Comparison of ENCODE assay signal across 9 cellular contexts in genomic region chr15:59329570-59330350, GRCh38. TPM values are rescaled to one million over a fixed set of nuclear protein-coding genes. Genes with fewer than 3 reads are reported as not detected.
A peak's percentile ranks its signal among the peaks of the same experiment; 100 is the strongest.
DNase-seq lines count a peak whose midpoint lies in the region; ATAC-seq and TF ChIP-seq lines count a peak whose summit lies in the region.
"Had no signal": no experiment of that assay in that cellular context is flagged by ENCODE, and none has a peak within 500 bp of the region (broad histone marks: within the 10 kb centered on the region; RNA-seq: fewer than 3 reads in every experiment).

No MANE protein-coding gene starts in this region.

- ATAC-seq in activated CD8-positive, alpha-beta memory T cell treated with anti-CD3 and anti-CD28 coated beads, Interleukin-2, amount 10 ng/mL, durations not matched to agents 7 days and 5 days: no peak

- H3K27me3 Mint-ChIP-seq in nephron (ENCODE audit: low read depth): peaks cover 4% of the 10 kb centered on the region
- H3K27me3 Mint-ChIP-seq in activated CD8-positive, alpha-beta memory T cell treated with anti-CD3 and anti-CD28 coated beads, Interleukin-2, amount 10 ng/mL, durations not matched to agents 7 days and 5 days: peaks cover 32% of the 10 kb centered on the region
- H3K27me3 Mint-ChIP-seq: progenitor cell of endocrine pancreas had no signal

- H3K27ac Mint-ChIP-seq in nephron: peak overlapping the region; percentile 28 to 62 (median 45)
- no peak overlapping the region for H3K27ac Mint-ChIP-seq in activated CD8-positive, alpha-beta memory T cell treated with anti-CD3 and anti-CD28 coated beads, Interleukin-2, amount 10 ng/mL, durations not matched to agents 7 days and 5 days
- H3K27ac Mint-ChIP-seq: progenitor cell of endocrine pancreas had no signal

- H3K4me1 Mint-ChIP-seq in nephron: peaks cover 5% of the 10 kb centered on the region
- peaks cover 19% of the 10 kb centered on the region for H3K4me1 Mint-ChIP-seq in activated CD8-positive, alpha-beta memory T cell treated with anti-CD3 and anti-CD28 coated beads, Interleukin-2, amount 10 ng/mL, durations not matched to agents 7 days and 5 days

- CTCF ChIA-PET in activated CD8-positive, alpha-beta memory T cell treated with anti-CD3 and anti-CD28 coated beads, Interleukin-2, amount 10 ng/mL, durations not matched to agents 7 days and 5 days (lab: Charles Lee): interaction anchor here (1.6 kb wide), 1 partner anchor 15 kb away, joined by 3 read pairs; no protein-coding TSS in a partner anchor

- no peaks in the 10 kb centered on the region for H3K36me3 ChIP-seq in MG63

- H3K4me3 ChIP-seq in MG63 (no peak overlapping the region), fibroblast of mammary gland (ENCODE audit: control insufficient read depth, low read depth, low read length) (no peak overlapping the region)

- H3K36me3 Mint-ChIP-seq in nephron (ENCODE audit: low read depth): no peaks in the 10 kb centered on the region
- H3K36me3 Mint-ChIP-seq in activated CD8-positive, alpha-beta memory T cell treated with anti-CD3 and anti-CD28 coated beads, Interleukin-2, amount 10 ng/mL, durations not matched to agents 7 days and 5 days: no peaks in the 10 kb centered on the region

- H3K27me3 ChIP-seq in MG63: no peaks in the 10 kb centered on the region

- H3K4me3 Mint-ChIP-seq in nephron: no peak overlapping the region
- H3K4me3 Mint-ChIP-seq in activated CD8-positive, alpha-beta memory T cell treated with anti-CD3 and anti-CD28 coated beads, Interleukin-2, amount 10 ng/mL, durations not matched to agents 7 days and 5 days: no peak overlapping the region

- H3K9me3 Mint-ChIP-seq in nephron: no peaks in the 10 kb centered on the region
- no peaks in the 10 kb centered on the region for H3K9me3 Mint-ChIP-seq in activated CD8-positive, alpha-beta memory T cell treated with anti-CD3 and anti-CD28 coated beads, Interleukin-2, amount 10 ng/mL, durations not matched to agents 7 days and 5 days (ENCODE audit: low read depth)

- no peaks in the 10 kb centered on the region for H3K9me3 ChIP-seq in MG63

- DNase-seq in AG09319 (ENCODE audit: extremely low read depth, low read depth) (peak; percentile 67), MG63 (peak; percentile 12), fibroblast of mammary gland (ENCODE audit: low read depth) (peak; percentile 87), NCI-H146 treated with DMSO at 0.1 percent for 48 hours (lab: John Stamatoyannopoulos, UW; ENCODE audit: unreplicated experiment) (no peak), NCI-H2107 (lab: John Stamatoyannopoulos, UW) (no peak), NCI-H82 (lab: John Stamatoyannopoulos, UW) (no peak)
- DNase-seq in activated CD8-positive, alpha-beta memory T cell treated with anti-CD3 and anti-CD28 coated beads, Interleukin-2, amount 10 ng/mL, durations not matched to agents 7 days and 5 days: no peak

- TF ChIP-seq CTCF in AG09319 (IDR thresholded peaks at IDR 0.05; ENCODE audit: low read depth, low read length): no peak
- TF ChIP-seq CTCF in fibroblast of mammary gland (conservative IDR thresholded peaks at IDR 0.05; ENCODE audit: control insufficient read depth, insufficient read depth, low read depth, low read length): no peak
- TF ChIP-seq CTCF in nephron (IDR thresholded peaks at IDR 0.05; ENCODE audit: unreplicated experiment in 3 of 3): no peak

RNA-seq across cellular contexts. Expression of gene MYO1E, which starts 42.9 kb away (rescaled TPM):
- 45.1 and 96.3 TPM in 2 replicates for total RNA-seq in MG63 (2014; rRNA removed; shearing (Covaris generic); ENCODE audit: low replicate concordance)
- total RNA-seq in activated CD8-positive, alpha-beta memory T cell treated with anti-CD3 and anti-CD28 coated beads, Interleukin-2, amount 10 ng/mL, durations not matched to agents 7 days and 5 days: 100 to 1,000 TPM in 1 of 2 experiments, 10 to 100 TPM in 1; 60.3 to 224 TPM

Comparison
In these comparisons a context has a peak if more than half of its experiments do, and no peak if none do; other contexts are left out.
1. DNase-seq: peak in AG09319 (single experiment), MG63 (single experiment) and fibroblast of mammary gland (single experiment); none in NCI-H146 treated with DMSO at 0.1 percent for 48 hours (single experiment), NCI-H2107 (single experiment), activated CD8-positive, alpha-beta memory T cell treated with anti-CD3 and anti-CD28 coated beads, Interleukin-2, amount 10 ng/mL, durations not matched to agents 7 days and 5 days (single experiment) and NCI-H82 (single experiment).